Comparison of ENCODE assay signal across 8 cellular contexts in genomic region chr10:12181065-12181775, GRCh38. TPM values are rescaled to one million over a fixed set of nuclear protein-coding genes. Genes with fewer than 3 reads are reported as not detected.
DNase-seq lines count a peak whose midpoint lies in the region; ATAC-seq and TF ChIP-seq lines count a peak whose summit lies in the region.

No MANE protein-coding gene starts in this region.

- H3K4me1 ChIP-seq in ascending aorta, result no peaks in the 10 kb centered on the region

- no peaks in the 10 kb centered on the region for H3K27me3 ChIP-seq in ascending aorta

- H3K9me3 ChIP-seq in ascending aorta, result no peaks in the 10 kb centered on the region

- DNase-seq in SKM-1 (lab: John Stamatoyannopoulos, UW; ENCODE audit: unreplicated experiment), result peak; percentile 45
- peak; percentile 60 for DNase-seq in activated gamma-delta T cell treated with anti-CD3 and anti-CD28 coated beads, Interleukin-2, amount 50 U/mL, for 16 hours (ENCODE audit: low read depth)
- peak; percentile 79 for DNase-seq in stimulated activated CD4-positive, alpha-beta T cell treated with anti-CD3 and anti-CD28 coated beads, Interleukin-1b, Interleukin-23, amount 100 ng/mL, for 48 hours
- no peak for DNase-seq in kidney tubule cell (ENCODE audit: low spot score)
- DNase-seq in ascending aorta (ENCODE audit: low spot score in 2 of 2), result no peak
- no peak for DNase-seq in NCI-H510A (lab: John Stamatoyannopoulos, UW)

- peak; percentile 67 for ATAC-seq in GM19452 (IDR thresholded peaks at IDR 0.05; ENCODE audit: unreplicated experiment)
- ATAC-seq in HG03571 (IDR thresholded peaks at IDR 0.05; ENCODE audit: unreplicated experiment), result no peak

- peaks cover 37 to 70% of the 10 kb centered on the region in 2 donors for H3K36me3 ChIP-seq in ascending aorta

- no peak overlapping the region for H3K27ac ChIP-seq in ascending aorta

- H3K4me3 ChIP-seq in ascending aorta, result no peak overlapping the region

- intact Hi-C loops in ascending aorta (cut with DNase I), result no loop called here

- TF ChIP-seq CTCF in ascending aorta (IDR thresholded peaks at IDR 0.05), result no peak

RNA-seq across cellular contexts. Expression of gene NUDT5, which starts 14.5 kb away (rescaled TPM):
- total RNA-seq in ascending aorta, result 10.2 TPM

RNA-seq across cellular contexts. Expression of gene CDC123, which starts 14.8 kb away (rescaled TPM):
- total RNA-seq in ascending aorta, result 33.2 TPM

RNA-seq across cellular contexts. Expression of gene SEC61A2, which starts 51.7 kb away (rescaled TPM):
- total RNA-seq in ascending aorta, result 1.9 TPM

Comparison
In these comparisons a context has a peak if more than half of its experiments do, and no peak if none do; other contexts are left out.
1. DNase-seq: peak in SKM-1 (single experiment), activated gamma-delta T cell treated with anti-CD3 and anti-CD28 coated beads, Interleukin-2, amount 50 U/mL, for 16 hours (single experiment) and stimulated activated CD4-positive, alpha-beta T cell treated with anti-CD3 and anti-CD28 coated beads, Interleukin-1b, Interleukin-23, amount 100 ng/mL, for 48 hours (single experiment); none in kidney tubule cell (single experiment), ascending aorta (0 of 2) and NCI-H510A (single experiment).